In genomic region chr1:244163131-244163530, GRCh38 we compare ENCODE assay signal across 14 cellular contexts.
DNase-seq lines count a peak whose midpoint lies in the region; ATAC-seq and TF ChIP-seq lines count a peak whose summit lies in the region.
"Had no signal": no experiment of that assay in that cellular context is flagged by ENCODE, and none has a peak within 500 bp of the region (broad histone marks: within the 10 kb centered on the region; RNA-seq: fewer than 3 reads in every experiment).

No MANE protein-coding gene starts in this region.

- H3K4me1 ChIP-seq in left ventricle myocardium inferior (peaks cover 22% of the 10 kb centered on the region), upper lobe of left lung (peaks cover 0 to 8% (median 5%) of the 10 kb centered on the region in 4 donors)
- H3K4me1 ChIP-seq: thyroid gland had no signal

- TF ChIP-seq POLR2A in upper lobe of left lung (IDR thresholded peaks at IDR 0.05) = no peak

- TF ChIP-seq EP300 in upper lobe of left lung (IDR thresholded peaks at IDR 0.05) = no peak

- H3K36me3 ChIP-seq in left ventricle myocardium inferior (no peaks in the 10 kb centered on the region), upper lobe of left lung (no peaks in the 10 kb centered on the region)
- H3K36me3 ChIP-seq: thyroid gland had no signal

- TF ChIP-seq CTCF in left ventricle myocardium inferior (IDR thresholded peaks at IDR 0.05; ENCODE audit: borderline replicate concordance) (no peak), upper lobe of left lung (IDR thresholded peaks at IDR 0.05) (no peak)

- ATAC-seq in left ventricle myocardium superior (no peak), upper lobe of left lung (ENCODE audit: low FRiP score in 2 of 2) (no peak), GM21526 (IDR thresholded peaks at IDR 0.05; ENCODE audit: low FRiP score, unreplicated experiment) (no peak)

- no peaks in the 10 kb centered on the region for H3K9me3 ChIP-seq in left ventricle myocardium inferior (replicated peaks)
- H3K9me3 ChIP-seq in upper lobe of left lung = no peaks in the 10 kb centered on the region
- H3K9me3 ChIP-seq: thyroid gland had no signal

- DNase-seq in left ventricle myocardium inferior = no peak
- no peak for DNase-seq in left ventricle myocardium superior
- peak; percentile 21 for DNase-seq in astrocyte of the hippocampus (ENCODE audit: low read depth, low spot score)
- peak; percentile 86 for DNase-seq in kidney tubule cell (ENCODE audit: low spot score)
- DNase-seq in upper lobe of left lung = no peak
- DNase-seq in GDM1 (lab: John Stamatoyannopoulos, UW) = no peak
- no peak for DNase-seq in NCI-H1417 (lab: John Stamatoyannopoulos, UW)
- DNase-seq: activated CD4-positive, alpha-beta memory T cell treated with anti-CD3 and anti-CD28 coated beads for 36 hours; NCI-H1105; NCI-H345; OCI-M1; T-helper 9 cell; thyroid gland had no signal

- H3K27me3 ChIP-seq in left ventricle myocardium inferior (ENCODE audit: low read depth) (no peaks in the 10 kb centered on the region), upper lobe of left lung (no peaks in the 10 kb centered on the region)
- H3K27me3 ChIP-seq: thyroid gland had no signal

- intact Hi-C loops in left ventricle myocardium inferior (cut with micrococcal nuclease) = no loop called here
- intact Hi-C loops in left ventricle myocardium superior (cut with micrococcal nuclease) = no loop called here

- H3K27ac ChIP-seq in left ventricle myocardium inferior (replicated peaks) = peak overlapping the region; percentile 87
- H3K27ac ChIP-seq in upper lobe of left lung = peak overlapping the region; percentile 40 to 78 (median 69)
- H3K27ac ChIP-seq: thyroid gland had no signal

- H3K4me3 ChIP-seq in left ventricle myocardium inferior (no peak overlapping the region), upper lobe of left lung (no peak overlapping the region)
- H3K4me3 ChIP-seq: thyroid gland had no signal

- WGBS in upper lobe of left lung, 2 donors = 87 to 88% methylated on average over 7 of the region's 7 CpGs

Comparison
In these comparisons a context has a peak if more than half of its experiments do, and no peak if none do; other contexts are left out.
1. DNase-seq: peak in astrocyte of the hippocampus (single experiment) and kidney tubule cell (single experiment); none in left ventricle myocardium inferior (single experiment), left ventricle myocardium superior (single experiment), upper lobe of left lung (0 of 2), GDM1 (single experiment) and NCI-H1417 (0 of 3).